ENCODE assay signal across 27 cellular contexts in the genomic region with DNA sequence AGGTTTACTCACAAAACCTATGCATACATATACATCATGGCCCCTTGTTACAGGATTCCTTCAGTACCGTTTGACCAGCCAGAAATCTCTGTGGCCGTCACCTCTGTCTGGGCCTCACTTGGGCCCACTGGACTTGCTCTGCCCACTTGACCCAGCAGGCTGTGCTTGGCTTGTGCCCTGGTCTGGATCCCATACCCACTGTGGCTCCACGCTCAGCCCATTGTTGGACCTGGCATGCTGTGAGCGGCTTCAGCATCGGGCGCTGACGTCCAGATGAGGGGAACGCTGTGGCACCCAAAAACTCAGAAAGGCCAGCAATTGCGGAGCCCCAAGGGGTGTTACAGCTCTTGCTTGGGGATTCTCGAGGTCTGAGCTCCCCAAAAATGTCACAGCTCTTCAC.
"Had no signal": no experiment of that assay in that cellular context is flagged by ENCODE, and none has a peak within 500 bp of the region (broad histone marks: within the 10 kb centered on the region; RNA-seq: fewer than 3 reads in every experiment).

No MANE protein-coding gene starts in this region.

- H3K4me1 Mint-ChIP-seq: naive thymus-derived CD8-positive, alpha-beta T cell; nephron; neural crest cell; stimulated activated naive B cell treated with anti-CD40 and anti-IgM and Interleukin-4, amounts not matched to agents 10 μg/mL and 1 μg/mL and 100 μg/mL, for 72 hours had no signal

- H3K27me3 Mint-ChIP-seq: naive thymus-derived CD8-positive, alpha-beta T cell; progenitor cell of endocrine pancreas; stimulated activated naive B cell treated with anti-CD40 and anti-IgM and Interleukin-4, amounts not matched to agents 10 μg/mL and 1 μg/mL and 100 μg/mL, for 72 hours had no signal

- H3K27ac ChIP-seq: heart right ventricle, hepatocyte, lower lobe of right lung, ovary, right atrium auricular region, right lobe of liver, stomach, thoracic aorta, tibial artery, uterus had no signal

- H3K4me3 ChIP-seq: heart right ventricle, hepatocyte, lower lobe of right lung, ovary, right atrium auricular region, right lobe of liver, smooth muscle cell, stomach, thoracic aorta, tibial artery, uterus had no signal

- H3K27ac Mint-ChIP-seq: naive thymus-derived CD8-positive, alpha-beta T cell; nephron; progenitor cell of endocrine pancreas; stimulated activated naive B cell treated with anti-CD40 and anti-IgM and Interleukin-4, amounts not matched to agents 10 μg/mL and 1 μg/mL and 100 μg/mL, for 72 hours had no signal

- H3K79me2 ChIP-seq: hepatocyte had no signal

- H3K9me3 ChIP-seq: heart right ventricle, lower lobe of right lung, ovary, right atrium auricular region, right lobe of liver, thoracic aorta, tibial artery, uterus had no signal

- H3K4me2 ChIP-seq: hepatocyte, smooth muscle cell had no signal

- DNase-seq: heart right ventricle; islet precursor cell; kidney glomerular epithelial cell; left cardiac atrium; left ventricle myocardium superior; lower lobe of right lung; mammary epithelial cell; mesenchymal stem cell; naive thymus-derived CD8-positive, alpha-beta T cell; ovary; right lobe of liver; stimulated activated CD4-positive, alpha-beta T cell treated with anti-CD3 and anti-CD28 coated beads, Interleukin-2, amount 100 ng/mL, for 24 hours; stimulated activated CD4-positive, alpha-beta T cell treated with anti-CD3 and anti-CD28 coated beads, Interleukin-4, amount 100 ng/mL, for 1 hour; stimulated activated naive B cell treated with anti-CD40 and anti-IgM and Interleukin-4, amounts not matched to agents 10 μg/mL and 1 μg/mL and 100 μg/mL, for 72 hours; stimulated activated naive CD8-positive, alpha-beta T cell treated with anti-CD3 and anti-CD28 coated beads, Interleukin-15, Interleukin-2, amounts not matched to agents 100 U/mL and 50 U/mL, for 24 hours; stomach; tibial artery; trophoblast cell; uterus had no signal

- H3K4me3 Mint-ChIP-seq: naive thymus-derived CD8-positive, alpha-beta T cell; nephron; neural crest cell; stimulated activated naive B cell treated with anti-CD40 and anti-IgM and Interleukin-4, amounts not matched to agents 10 μg/mL and 1 μg/mL and 100 μg/mL, for 72 hours had no signal

- H2AFZ ChIP-seq: hepatocyte had no signal

- H3K36me3 ChIP-seq: heart right ventricle, lower lobe of right lung, ovary, right atrium auricular region, right lobe of liver, stomach, thoracic aorta, tibial artery, uterus had no signal

- H3K4me1 ChIP-seq: heart right ventricle, lower lobe of right lung, right atrium auricular region, right lobe of liver, stomach, tibial artery, uterus had no signal

- H3K9me3 Mint-ChIP-seq: nephron; stimulated activated naive B cell treated with anti-CD40 and anti-IgM and Interleukin-4, amounts not matched to agents 10 μg/mL and 1 μg/mL and 100 μg/mL, for 72 hours had no signal

- H3K27me3 ChIP-seq: heart right ventricle, hepatocyte, ovary, right atrium auricular region, right lobe of liver, stomach, tibial artery, uterus had no signal

- H3K36me3 Mint-ChIP-seq: naive thymus-derived CD8-positive, alpha-beta T cell; stimulated activated naive B cell treated with anti-CD40 and anti-IgM and Interleukin-4, amounts not matched to agents 10 μg/mL and 1 μg/mL and 100 μg/mL, for 72 hours had no signal

- ATAC-seq: heart right ventricle; left cardiac atrium; left lobe of liver; left ventricle myocardium superior; lower lobe of right lung; naive thymus-derived CD8-positive, alpha-beta T cell; right lobe of liver; stimulated activated naive B cell treated with anti-CD40 and anti-IgM and Interleukin-4, amounts not matched to agents 10 μg/mL and 1 μg/mL and 100 μg/mL, for 72 hours; stimulated activated naive CD8-positive, alpha-beta T cell treated with anti-CD3 and anti-CD28 coated beads, Interleukin-15, Interleukin-2, amounts not matched to agents 100 U/mL and 50 U/mL, for 24 hours had no signal
